ENCODE assay signal across 1 cellular context in genomic region chr11:2883717-2884423, GRCh38.
TF ChIP-seq lines count a peak whose summit lies in the region.

No MANE protein-coding gene starts in this region.

TF ChIP-seq in IMR-90, 13 proteins besides CTCF, POLR2A, EP300 and RAD21:
- TF ChIP-seq MAZ (IDR thresholded peaks at IDR 0.05; ENCODE audit: borderline replicate concordance, low read depth, low read length) (no peak; the same call in 1 of the 2 replicates), MAFK (IDR thresholded peaks at IDR 0.05; ENCODE audit: low read depth, low read length) (peak; percentile 75), CHD1 (IDR thresholded peaks at IDR 0.05; ENCODE audit: low read depth, low read length) (no peak), RCOR1 (IDR thresholded peaks at IDR 0.05; ENCODE audit: insufficient replicate concordance, low read length) (no peak), MXI1 (IDR thresholded peaks at IDR 0.05; ENCODE audit: borderline replicate concordance, low read depth, low read length) (no peak), RFX5 (IDR thresholded peaks at IDR 0.05; ENCODE audit: low read depth, low read length) (no peak), USF2 (IDR thresholded peaks at IDR 0.05; ENCODE audit: low read depth, low read length) (no peak)
